Comparison of ENCODE assay signal across 14 cellular contexts in genomic region chr20:60232380-60232779, GRCh38.
DNase-seq lines count a peak whose midpoint lies in the region; TF ChIP-seq lines count a peak whose summit lies in the region.
"Had no signal": no experiment of that assay in that cellular context is flagged by ENCODE, and none has a peak within 500 bp of the region (broad histone marks: within the 10 kb centered on the region; RNA-seq: fewer than 3 reads in every experiment).

No MANE protein-coding gene starts in this region.

- H3K36me3 ChIP-seq in tibial nerve: peaks cover 0 to 8% (median 0%) of the 10 kb centered on the region in 3 donors

- no peak overlapping the region for H3K27ac Mint-ChIP-seq in type B pancreatic cell
- H3K27ac Mint-ChIP-seq: B cell; CD8-positive, alpha-beta T cell; H9 had no signal

- H3K9me3 Mint-ChIP-seq in type B pancreatic cell: no peaks in the 10 kb centered on the region
- H3K9me3 Mint-ChIP-seq: CD8-positive, alpha-beta T cell had no signal

- no peaks in the 10 kb centered on the region for H3K27me3 ChIP-seq in tibial nerve
- H3K27me3 ChIP-seq: BLaER1 treated with 17β-estradiol and CSF1 and Interleukin-3, amounts not matched to agents 10 nM and 100 nM had no signal

- DNase-seq in NCI-H526 (lab: John Stamatoyannopoulos, UW) (peak; percentile 32 to 59), NCI-H526 treated with DMSO at 0.1 percent for 48 hours (lab: John Stamatoyannopoulos, UW) (no peak), NCI-H187 treated with DMSO at 0.1 percent for 48 hours (lab: John Stamatoyannopoulos, UW) (peak; percentile 96), NCI-H2171 (lab: John Stamatoyannopoulos, UW) (peak; percentile 18), type B pancreatic cell (ENCODE audit: extremely low spot score, unreplicated experiment) (peak; percentile 22), kidney glomerular epithelial cell (lab: John Stamatoyannopoulos, UW) (no peak), tibial nerve (ENCODE audit: low spot score in 2 of 2) (no peak)
- DNase-seq: Calu3; CD8-positive, alpha-beta T cell; DMS79 treated with DMSO at 0.1 percent for 48 hours; GF-D8; H9 had no signal

- peaks cover 0 to 5% (median 0%) of the 10 kb centered on the region in 4 donors for H3K9me3 ChIP-seq in tibial nerve

- H3K27ac ChIP-seq in tibial nerve: no peak overlapping the region
- H3K27ac ChIP-seq: BLaER1 treated with 17β-estradiol and CSF1 and Interleukin-3, amounts not matched to agents 10 nM and 100 nM had no signal

- no peaks in the 10 kb centered on the region for H3K36me3 Mint-ChIP-seq in type B pancreatic cell
- H3K36me3 Mint-ChIP-seq: CD8-positive, alpha-beta T cell had no signal

- TF ChIP-seq POLR2A in tibial nerve (IDR thresholded peaks at IDR 0.05): no peak

- TF ChIP-seq CTCF in type B pancreatic cell (conservative IDR thresholded peaks at IDR 0.05): no peak
- TF ChIP-seq CTCF in tibial nerve (IDR thresholded peaks at IDR 0.05): no peak

- no peaks in the 10 kb centered on the region for H3K4me1 Mint-ChIP-seq in type B pancreatic cell (ENCODE audit: unreplicated experiment)
- H3K4me1 Mint-ChIP-seq: B cell had no signal

- WGBS in tibial nerve, 2 donors: 87 to 92% methylated on average over 4 of the region's 4 CpGs

- peaks cover 36% of the 10 kb centered on the region for H3K27me3 Mint-ChIP-seq in type B pancreatic cell

- no peaks in the 10 kb centered on the region for H3K4me1 ChIP-seq in tibial nerve

- H3K4me3 Mint-ChIP-seq in type B pancreatic cell: no peak overlapping the region
- H3K4me3 Mint-ChIP-seq: B cell; CD8-positive, alpha-beta T cell; H9 had no signal

- no peak for TF ChIP-seq EP300 in tibial nerve (IDR thresholded peaks at IDR 0.05)

- no peak overlapping the region for H3K4me3 ChIP-seq in tibial nerve
- H3K4me3 ChIP-seq: BLaER1 treated with 17β-estradiol and CSF1 and Interleukin-3, amounts not matched to agents 10 nM and 100 nM had no signal

Comparison
In these comparisons a context has a peak if more than half of its experiments do, and no peak if none do; other contexts are left out.
1. DNase-seq: peak in NCI-H526 (2 of 2), NCI-H187 treated with DMSO at 0.1 percent for 48 hours (single experiment), NCI-H2171 (single experiment) and type B pancreatic cell (single experiment); none in NCI-H526 treated with DMSO at 0.1 percent for 48 hours (single experiment), kidney glomerular epithelial cell (single experiment) and tibial nerve (0 of 2).